8 cellular contexts compared by ENCODE assay signal in genomic region chr17:28724500-28725165, GRCh38. TPM values are rescaled to one million over a fixed set of nuclear protein-coding genes. Genes with fewer than 3 reads are reported as not detected.
A peak's percentile ranks its signal among the peaks of the same experiment; 100 is the strongest.
DNase-seq lines count a peak whose midpoint lies in the region; ATAC-seq and TF ChIP-seq lines count a peak whose summit lies in the region.

No MANE protein-coding gene starts in this region.

- peak overlapping the region; percentile 99 to 100 for H3K4me3 Mint-ChIP-seq in effector memory CD8-positive, alpha-beta T cell

- no peaks in the 10 kb centered on the region for H3K27me3 ChIP-seq in Panc1 (ENCODE audit: control insufficient read depth, insufficient read depth, low read length)
- H3K27me3 ChIP-seq in skeletal muscle satellite cell (ENCODE audit: control insufficient read depth, insufficient read depth, low read length) = no peaks in the 10 kb centered on the region

- H3K9me3 Mint-ChIP-seq in effector memory CD8-positive, alpha-beta T cell = no peaks in the 10 kb centered on the region

- H3K9ac ChIP-seq in skeletal muscle satellite cell (ENCODE audit: low read depth, low read length) = peak overlapping the region; percentile 80

- POLR2A ChIA-PET in Panc1 (lab: Charles Lee) = no interaction called here

- no peak for TF ChIP-seq CTCF in Panc1 (IDR thresholded peaks at IDR 0.05)

- no peak for ATAC-seq in Panc1
- no peak for ATAC-seq in effector memory CD8-positive, alpha-beta T cell (replicated peaks)
- ATAC-seq in GM18505 (IDR thresholded peaks at IDR 0.05; ENCODE audit: unreplicated experiment) = no peak
- no peak for ATAC-seq in GM21390 (IDR thresholded peaks at IDR 0.05; ENCODE audit: unreplicated experiment)

- intact Hi-C loops in Panc1 (cut with micrococcal nuclease; ENCODE audit: unreplicated experiment) = loop anchor here (5.0 to 10.0 kb wide), 2 partner anchors 180 to 228 kb away; partner anchors contain the start of genes DHRS13 and PHF12

- in situ Hi-C loops in Panc1 (cut with HindIII; ENCODE audit: low pct_unique_long_range_greater_than_20kb, low sequenced_read_pairs) = no loop called here

- TF ChIP-seq POLR2A in GM18505 (IDR thresholded peaks at IDR 0.05; ENCODE audit: borderline replicate concordance, extremely low read depth, insufficient read depth, insufficient read length) = no peak

- TSS peak; percentile 90 for BruUV-seq in Panc1 (replicated peaks; lab: Mats Ljungman, UMichigan)

- peaks cover 50 to 59% of the 10 kb centered on the region in 2 donors for H3K4me1 Mint-ChIP-seq in effector memory CD8-positive, alpha-beta T cell (ENCODE audit: low read depth in 2 of 2)

- H3K27me3 Mint-ChIP-seq in effector memory CD8-positive, alpha-beta T cell = no peaks in the 10 kb centered on the region

- H3K36me3 Mint-ChIP-seq in effector memory CD8-positive, alpha-beta T cell (ENCODE audit: insufficient read depth) = peaks cover 87% of the 10 kb centered on the region

- CTCF ChIA-PET in Panc1 (lab: Charles Lee) = interaction anchor here (1.0 kb wide), 1 partner anchor 225 kb away, joined by 3 read pairs; no protein-coding TSS in a partner anchor

- DNase-seq in NCI-H1092 treated with DMSO at 0.1 percent for 48 hours (lab: John Stamatoyannopoulos, UW) = peak; percentile 19
- DNase-seq in NCI-H1092 (lab: John Stamatoyannopoulos, UW) = no peak
- DNase-seq in Panc1 (ENCODE audit: low read depth, low spot score) = no peak
- no peak for DNase-seq in effector memory CD8-positive, alpha-beta T cell
- DNase-seq in stimulated activated naive CD4-positive, alpha-beta T cell treated with Interleukin-2 at 50 U/mL for 16 hours (lab: John Stamatoyannopoulos, UW) = no peak

- H3K36me3 ChIP-seq in Panc1 (ENCODE audit: control insufficient read depth, insufficient read depth, low read length) = peaks cover 30% of the 10 kb centered on the region
- peaks cover 44% of the 10 kb centered on the region for H3K36me3 ChIP-seq in skeletal muscle satellite cell (ENCODE audit: insufficient read depth, low read length)

- peak overlapping the region; percentile 69 to 96 for H3K4me3 ChIP-seq in Panc1 (ENCODE audit: low read depth in 2 of 2, low read length in 2 of 2)
- peak overlapping the region; percentile 74 for H3K4me3 ChIP-seq in skeletal muscle satellite cell (ENCODE audit: low read length)

- H3K4me1 ChIP-seq in Panc1 (ENCODE audit: control insufficient read depth, insufficient read depth, low read length) = peaks cover 39% of the 10 kb centered on the region
- H3K4me1 ChIP-seq in skeletal muscle satellite cell (ENCODE audit: control insufficient read depth, insufficient read depth, low read length) = peaks cover 52% of the 10 kb centered on the region

- peak overlapping the region; percentile 65 to 83 for H3K27ac Mint-ChIP-seq in effector memory CD8-positive, alpha-beta T cell

- peak overlapping the region; percentile 99 for H3K4me2 ChIP-seq in skeletal muscle satellite cell (ENCODE audit: low read length)

- H3K9me3 ChIP-seq in Panc1 (ENCODE audit: control insufficient read depth, insufficient read depth, low read depth, low read length) (no peaks in the 10 kb centered on the region), skeletal muscle satellite cell (replicated peaks; ENCODE audit: low read length) (no peaks in the 10 kb centered on the region)

- H3K27ac ChIP-seq in Panc1 (ENCODE audit: low read length) = peak overlapping the region; percentile 99

RNA-seq across cellular contexts. Expression of gene TLCD1, which starts 1.4 kb away (rescaled TPM):
- 55.7 TPM for total RNA-seq in Panc1 (2021; ENCODE audit: unreplicated experiment)
- 52.2 TPM for polyA plus RNA-seq in Panc1 (2012; ENCODE audit: insufficient read length)
- 5.6 and 6.8 TPM in 2 replicates for total RNA-seq in skeletal muscle satellite cell (2012; rRNA removed)

RNA-seq across cellular contexts. Expression of gene NEK8, which starts 4.0 kb away (rescaled TPM):
- 11.9 TPM for total RNA-seq in Panc1 (2021; ENCODE audit: unreplicated experiment)
- polyA plus RNA-seq in Panc1 (2012; ENCODE audit: insufficient read length) = 9.1 TPM
- total RNA-seq in skeletal muscle satellite cell (2012; rRNA removed) = 1.5 and 2.0 TPM in 2 replicates

RNA-seq across cellular contexts. Expression of gene RPL23A, which starts 4.8 kb away (rescaled TPM):
- 1,475 TPM for total RNA-seq in Panc1 (2021; ENCODE audit: unreplicated experiment)
- 1,113 TPM for polyA plus RNA-seq in Panc1 (2012; ENCODE audit: insufficient read length)
- total RNA-seq in skeletal muscle satellite cell (2012; rRNA removed) = 584 and 827 TPM in 2 replicates

RNA-seq across cellular contexts. Expression of gene RAB34, which starts 7.0 kb away (rescaled TPM):
- total RNA-seq in Panc1 (2021; ENCODE audit: unreplicated experiment) = 284 TPM
- polyA plus RNA-seq in Panc1 (2012; ENCODE audit: insufficient read length) = 260 TPM
- total RNA-seq in skeletal muscle satellite cell (2012; rRNA removed) = 158 and 177 TPM in 2 replicates

RNA-seq across cellular contexts. Expression of gene PROCA1, which starts 12.9 kb away (rescaled TPM):
- 4.9 TPM for total RNA-seq in Panc1 (2021; ENCODE audit: unreplicated experiment)
- 3.6 TPM for polyA plus RNA-seq in Panc1 (2012; ENCODE audit: insufficient read length)
- 0.44 and 0.51 TPM in 2 replicates for total RNA-seq in skeletal muscle satellite cell (2012; rRNA removed)
